17 cellular contexts compared by ENCODE assay signal in genomic region chr19:50837300-50837699, GRCh38. TPM values are rescaled to one million over a fixed set of nuclear protein-coding genes. Genes with fewer than 3 reads are reported as not detected.
A peak's percentile ranks its signal among the peaks of the same experiment; 100 is the strongest.
DNase-seq lines count a peak whose midpoint lies in the region; ATAC-seq and TF ChIP-seq lines count a peak whose summit lies in the region.
"Had no signal": no experiment of that assay in that cellular context is flagged by ENCODE, and none has a peak within 500 bp of the region (broad histone marks: within the 10 kb centered on the region; RNA-seq: fewer than 3 reads in every experiment).

No MANE protein-coding gene starts in this region.

- ATAC-seq in WTC11 (no peak), HG03432 (IDR thresholded peaks at IDR 0.05; ENCODE audit: unreplicated experiment) (no peak)
- no peak for ATAC-seq in naive thymus-derived CD4-positive, alpha-beta T cell

- peaks cover 0 to 1% (median 0%) of the 10 kb centered on the region in 3 experiments for H3K9me3 ChIP-seq in naive thymus-derived CD4-positive, alpha-beta T cell (ENCODE audit: control insufficient read depth in 2 of 3, low read length in 3 of 3)

- TF ChIP-seq CTCF in CD14-positive monocyte (IDR thresholded peaks at IDR 0.05) (no peak), WTC11 (IDR thresholded peaks at IDR 0.05) (no peak), RWPE1 (conservative IDR thresholded peaks at IDR 0.05; ENCODE audit: low read depth) (no peak)

- no peak overlapping the region for H3K27ac ChIP-seq in naive thymus-derived CD4-positive, alpha-beta T cell (ENCODE audit: low read depth, low read length)
- H3K27ac ChIP-seq in RWPE1: no peak overlapping the region

- DNase-seq in CD14-positive monocyte (ENCODE audit: low spot score): no peak
- peak; percentile 93 for DNase-seq in DMS53 (lab: John Stamatoyannopoulos, UW)
- no peak for DNase-seq in WTC11 (ENCODE audit: low spot score)
- DNase-seq in naive thymus-derived CD4-positive, alpha-beta T cell: no peak
- no peak for DNase-seq in RWPE1 (ENCODE audit: low spot score)
- no peak for DNase-seq in SW 1271 (lab: John Stamatoyannopoulos, UW)
- DNase-seq in OCI-M1 (lab: John Stamatoyannopoulos, UW): no peak
- DNase-seq: activated naive CD8-positive, alpha-beta T cell treated with anti-CD3 and anti-CD28 coated beads, Interleukin-2, amount 10 ng/mL, durations not matched to agents 7 days and 5 days; central memory CD4-positive, alpha-beta T cell; COR-L47; NCI-H1105; NCI-H526 treated with DMSO at 0.1 percent for 48 hours; nucleus accumbens had no signal

- peaks cover 0 to 2% of the 10 kb centered on the region in 2 donors for H3K36me3 Mint-ChIP-seq in CD14-positive monocyte
- no peaks in the 10 kb centered on the region for H3K36me3 Mint-ChIP-seq in WTC11
- no peaks in the 10 kb centered on the region for H3K36me3 Mint-ChIP-seq in naive thymus-derived CD4-positive, alpha-beta T cell
- H3K36me3 Mint-ChIP-seq: activated naive CD8-positive, alpha-beta T cell treated with anti-CD3 and anti-CD28 coated beads, Interleukin-2, amount 10 ng/mL, durations not matched to agents 7 days and 5 days had no signal

- peaks cover 0 to 10% (median 0%) of the 10 kb centered on the region in 7 donors for H3K9me3 Mint-ChIP-seq in CD14-positive monocyte
- no peaks in the 10 kb centered on the region for H3K9me3 Mint-ChIP-seq in WTC11
- H3K9me3 Mint-ChIP-seq in naive thymus-derived CD4-positive, alpha-beta T cell: peaks cover 0 to 20% (median 5%) of the 10 kb centered on the region in 11 donors
- H3K9me3 Mint-ChIP-seq: activated naive CD8-positive, alpha-beta T cell treated with anti-CD3 and anti-CD28 coated beads, Interleukin-2, amount 10 ng/mL, durations not matched to agents 7 days and 5 days had no signal

- no peak overlapping the region for H3K27ac Mint-ChIP-seq in CD14-positive monocyte
- H3K27ac Mint-ChIP-seq in WTC11: no peak overlapping the region
- no peak overlapping the region for H3K27ac Mint-ChIP-seq in naive thymus-derived CD4-positive, alpha-beta T cell
- H3K27ac Mint-ChIP-seq: activated naive CD8-positive, alpha-beta T cell treated with anti-CD3 and anti-CD28 coated beads, Interleukin-2, amount 10 ng/mL, durations not matched to agents 7 days and 5 days had no signal

- POLR2A ChIA-PET in WTC11 (lab: Charles Lee): no interaction called here
- POLR2A ChIA-PET in naive thymus-derived CD4-positive, alpha-beta T cell (lab: Charles Lee): interaction anchor here (0.6 kb wide), 1 partner anchor 463 kb away, joined by 3 read pairs; no protein-coding TSS in a partner anchor
- POLR2A ChIA-PET in RWPE1 (lab: Yijun Ruan, JAX; ENCODE audit: low non-redundant PET): no interaction called here

- H3K4me1 Mint-ChIP-seq in CD14-positive monocyte (peaks cover 13% of the 10 kb centered on the region), WTC11 (peaks cover 18% of the 10 kb centered on the region)
- H3K4me1 Mint-ChIP-seq in naive thymus-derived CD4-positive, alpha-beta T cell: peaks cover 5 to 25% (median 11%) of the 10 kb centered on the region in 7 donors

- peaks cover 4 to 8% of the 10 kb centered on the region in 2 donors for H3K4me1 ChIP-seq in naive thymus-derived CD4-positive, alpha-beta T cell (ENCODE audit: control insufficient read depth in 2 of 2, insufficient read depth in 2 of 2, low read length in 2 of 2)

- CTCF ChIA-PET in WTC11 (lab: Charles Lee): interaction anchor here (1.2 kb wide), 2 partner anchors 72 to 180 kb away, joined by 3 to 6 read pairs; no protein-coding TSS in a partner anchor
- CTCF ChIA-PET in naive thymus-derived CD4-positive, alpha-beta T cell (lab: Charles Lee): no interaction called here
- CTCF ChIA-PET in RWPE1 (lab: Yijun Ruan, JAX): interaction anchor here (0.7 kb wide), 1 partner anchor 169 kb away, joined by 3 read pairs; no protein-coding TSS in a partner anchor

- H3K4me3 ChIP-seq in naive thymus-derived CD4-positive, alpha-beta T cell (ENCODE audit: low read length): no peak overlapping the region
- H3K4me3 ChIP-seq: smooth muscle cell had no signal

- no peaks in the 10 kb centered on the region for H3K36me3 ChIP-seq in naive thymus-derived CD4-positive, alpha-beta T cell (ENCODE audit: control insufficient read depth in 2 of 3, insufficient read depth in 3 of 3, low read length in 3 of 3)

- H3K4me3 Mint-ChIP-seq in CD14-positive monocyte (peak overlapping the region; percentile 1 to 95), WTC11 (peak overlapping the region; percentile 83)
- peak overlapping the region in 9 of 10 donors; percentile 27 to 92 (median 78) for H3K4me3 Mint-ChIP-seq in naive thymus-derived CD4-positive, alpha-beta T cell

- H3K27me3 Mint-ChIP-seq in CD14-positive monocyte (ENCODE audit: low read depth in 3 of 3) (peaks cover 48 to 68% (median 50%) of the 10 kb centered on the region in 3 donors), WTC11 (ENCODE audit: low read depth) (peaks cover 75% of the 10 kb centered on the region)
- peaks cover 29 to 54% (median 39%) of the 10 kb centered on the region in 5 donors for H3K27me3 Mint-ChIP-seq in naive thymus-derived CD4-positive, alpha-beta T cell

- intact Hi-C loops in CD14-positive monocyte (cut with micrococcal nuclease): no loop called here
- intact Hi-C loops in naive thymus-derived CD4-positive, alpha-beta T cell (cut with micrococcal nuclease): no loop called here

- peaks cover 0 to 3% of the 10 kb centered on the region in 2 donors for H3K27me3 ChIP-seq in naive thymus-derived CD4-positive, alpha-beta T cell (ENCODE audit: control insufficient read depth in 2 of 2, insufficient read depth in 2 of 2, low read length in 2 of 2)

TF ChIP-seq in WTC11, 78 proteins besides CTCF, POLR2A, EP300 and RAD21:
- no peak for TF ChIP-seq JAZF1 (CRISPR knock-in tag; IDR thresholded peaks at IDR 0.05)
TF ChIP-seq in WTC11: peak in this region for 0.

RNA-seq across cellular contexts. Expression of gene KLK15, which starts 3.9 kb away (rescaled TPM):
- polyA plus RNA-seq in CD14-positive monocyte: not detected
- total RNA-seq in WTC11 (2021): not detected in 3 replicates
- not detected for total RNA-seq in naive thymus-derived CD4-positive, alpha-beta T cell
- not detected for polyA plus RNA-seq in naive thymus-derived CD4-positive, alpha-beta T cell
- total RNA-seq: activated naive CD8-positive, alpha-beta T cell treated with anti-CD3 and anti-CD28 coated beads, Interleukin-2, amount 10 ng/mL, durations not matched to agents 7 days and 5 days; endothelial cell of umbilical vein; smooth muscle cell; subcutaneous adipose tissue had no signal
- polyA plus RNA-seq: endothelial cell of umbilical vein, smooth muscle cell had no signal

RNA-seq across cellular contexts. Expression of gene KLK1, which starts 13.7 kb away (rescaled TPM):
- under 1 TPM in 1 of 2 donors, not detected in 1; 0.66 TPM for polyA plus RNA-seq in CD14-positive monocyte
- 3.9 to 6.0 TPM (median 5.4 TPM) in 3 replicates for total RNA-seq in WTC11 (2021)
- total RNA-seq in naive thymus-derived CD4-positive, alpha-beta T cell: 1 to 10 TPM in 1 of 5 experiments, not detected in 4; 1.3 TPM
- not detected for polyA plus RNA-seq in naive thymus-derived CD4-positive, alpha-beta T cell
- total RNA-seq: endothelial cell of umbilical vein had no signal
- polyA plus RNA-seq: smooth muscle cell had no signal

RNA-seq across cellular contexts. Expression of gene KLK3, which starts 17.4 kb away (rescaled TPM):
- not detected for polyA plus RNA-seq in CD14-positive monocyte
- total RNA-seq in WTC11 (2021): 0.13 to 0.25 TPM (median 0.16 TPM) in 3 replicates
- total RNA-seq in naive thymus-derived CD4-positive, alpha-beta T cell: not detected
- not detected for polyA plus RNA-seq in naive thymus-derived CD4-positive, alpha-beta T cell
- total RNA-seq: activated naive CD8-positive, alpha-beta T cell treated with anti-CD3 and anti-CD28 coated beads, Interleukin-2, amount 10 ng/mL, durations not matched to agents 7 days and 5 days; endothelial cell of umbilical vein; smooth muscle cell; subcutaneous adipose tissue had no signal
- polyA plus RNA-seq: endothelial cell of umbilical vein, smooth muscle cell had no signal

RNA-seq across cellular contexts. Expression of gene KLK2, which starts 35.9 kb away (rescaled TPM):
- polyA plus RNA-seq in CD14-positive monocyte: not detected
- total RNA-seq in WTC11 (2021): 0.18 to 0.46 TPM in 2 of 3 replicates, not detected in the other
- total RNA-seq in naive thymus-derived CD4-positive, alpha-beta T cell: not detected
- polyA plus RNA-seq in naive thymus-derived CD4-positive, alpha-beta T cell: not detected
- total RNA-seq: endothelial cell of umbilical vein, smooth muscle cell had no signal
- polyA plus RNA-seq: endothelial cell of umbilical vein, smooth muscle cell had no signal

RNA-seq across cellular contexts. Expression of gene ACP4, which starts 47.1 kb away (rescaled TPM):
- polyA plus RNA-seq in CD14-positive monocyte: not detected
- not detected in 3 replicates for total RNA-seq in WTC11 (2021)
- total RNA-seq in naive thymus-derived CD4-positive, alpha-beta T cell: not detected
- polyA plus RNA-seq in naive thymus-derived CD4-positive, alpha-beta T cell: not detected
- total RNA-seq: activated naive CD8-positive, alpha-beta T cell treated with anti-CD3 and anti-CD28 coated beads, Interleukin-2, amount 10 ng/mL, durations not matched to agents 7 days and 5 days; endothelial cell of umbilical vein; smooth muscle cell; subcutaneous adipose tissue had no signal
- polyA plus RNA-seq: endothelial cell of umbilical vein had no signal
